ENCODE assay signal across 1 cellular context in the genomic region with DNA sequence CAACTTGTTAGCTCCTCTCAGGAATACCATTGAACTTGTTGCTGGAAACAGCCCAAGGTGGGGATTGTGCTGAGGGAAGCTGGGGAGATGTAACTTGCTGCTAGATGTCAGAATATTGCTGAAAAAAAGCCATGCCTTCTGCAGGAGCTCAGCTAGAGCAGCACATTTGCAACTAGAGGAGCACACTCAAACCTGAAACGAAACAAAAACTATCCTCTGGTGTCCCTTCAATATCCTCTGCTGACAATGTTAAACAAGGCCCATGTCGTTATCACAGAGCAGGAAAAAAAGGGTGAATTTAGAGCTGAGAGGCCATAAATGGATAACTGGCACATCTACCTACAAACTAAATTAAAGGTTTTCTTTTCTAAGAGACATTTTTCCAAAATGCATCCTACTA.
TF ChIP-seq lines count a peak whose summit lies in the region.

No MANE protein-coding gene starts in this region.

TF ChIP-seq in H1, 55 proteins besides CTCF, POLR2A, EP300 and RAD21 (continued from another document):
- TF ChIP-seq CTBP2 (IDR thresholded peaks at IDR 0.05; ENCODE audit: borderline replicate concordance, insufficient read depth, insufficient read length, low read length): no peak
- no peak for TF ChIP-seq JUND (IDR thresholded peaks at IDR 0.05; ENCODE audit: low read length)
- no peak for TF ChIP-seq BRCA1 (IDR thresholded peaks at IDR 0.05; ENCODE audit: low read depth, low read length)
- TF ChIP-seq SIN3A (conservative IDR thresholded peaks at IDR 0.05 in 1 of 2, IDR thresholded peaks at IDR 0.05 in 1 of 2; ENCODE audit: low read depth in 1 of 2, low read length in 2 of 2): no peak
- no peak for TF ChIP-seq TAF7 (optimal IDR thresholded peaks at IDR 0.05; ENCODE audit: borderline replicate concordance, low read depth, low read length)
- TF ChIP-seq HDAC6 (IDR thresholded peaks at IDR 0.05; ENCODE audit: low read depth, low read length): no peak
- no peak for TF ChIP-seq RXRA (IDR thresholded peaks at IDR 0.05; ENCODE audit: insufficient read depth, low read depth, low read length)
